ENCODE assay signal across 24 cellular contexts in the genomic region with DNA sequence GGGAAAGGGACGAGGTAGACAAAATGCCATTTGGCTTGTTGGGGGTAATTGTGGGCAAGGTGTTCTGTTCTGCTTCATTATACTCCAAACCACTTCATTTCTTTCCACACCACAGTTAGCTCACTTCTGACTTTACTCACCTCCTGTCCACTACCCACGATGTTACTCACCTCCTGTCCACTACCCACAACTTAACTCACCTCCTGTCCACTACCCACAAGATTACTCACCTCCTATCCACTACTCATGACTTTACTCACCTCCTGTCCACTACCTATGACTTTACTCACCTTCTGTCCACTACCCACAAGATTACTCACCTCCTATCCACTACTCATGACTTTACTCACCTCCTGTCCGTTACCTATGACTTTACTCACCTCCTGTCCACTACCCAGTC. TPM values are rescaled to one million over a fixed set of nuclear protein-coding genes. Genes with fewer than 3 reads are reported as not detected.
DNase-seq lines count a peak whose midpoint lies in the region; ATAC-seq, FAIRE-seq and TF ChIP-seq lines count a peak whose summit lies in the region.
"Had no signal": no experiment of that assay in that cellular context is flagged by ENCODE, and none has a peak within 500 bp of the region (broad histone marks: within the 10 kb centered on the region; RNA-seq: fewer than 3 reads in every experiment).

No MANE protein-coding gene starts in this region.

- H3K79me2 ChIP-seq in astrocyte (ENCODE audit: insufficient read depth, low read length) = no peaks in the 10 kb centered on the region
- H3K79me2 ChIP-seq: hepatocyte had no signal

- no peak overlapping the region for H3K27ac ChIP-seq in astrocyte (ENCODE audit: low read depth, low read length)
- H3K27ac ChIP-seq: A549, hepatocyte, lower lobe of right lung had no signal

- no peak overlapping the region for H3K27ac Mint-ChIP-seq in astrocyte (ENCODE audit: unreplicated experiment)
- H3K27ac Mint-ChIP-seq in stimulated activated effector memory CD8-positive, alpha-beta T cell treated with anti-CD3 and anti-CD28 coated beads, Interleukin-12 subunit alpha, Interleukin-12 subunit beta, amount 100 ng/mL, for 72 hours = peak overlapping the region; percentile 4
- H3K27ac Mint-ChIP-seq: activated CD4-positive, alpha-beta T cell treated with anti-CD3 and anti-CD28 coated beads, Interleukin-2, amount 10 ng/mL, durations not matched to agents 24 days and 14 days; activated naive CD8-positive, alpha-beta T cell; T-cell had no signal

- no peak for TF ChIP-seq CTCF in astrocyte (IDR thresholded peaks at IDR 0.05; ENCODE audit: insufficient read depth, low read depth, low read length)

- H4K20me1 ChIP-seq in astrocyte (ENCODE audit: insufficient read depth, low read length) = no peaks in the 10 kb centered on the region

- no peak overlapping the region for H3K4me2 ChIP-seq in astrocyte (ENCODE audit: low read length)
- H3K4me2 ChIP-seq: A549, hepatocyte had no signal

- H3K4me3 ChIP-seq in astrocyte (ENCODE audit: insufficient read depth, low read depth, low read length) = no peak overlapping the region
- H3K4me3 ChIP-seq: A549, hepatocyte, lower lobe of right lung, MG63 had no signal

- no peaks in the 10 kb centered on the region for H3K9me3 ChIP-seq in astrocyte (ENCODE audit: insufficient read depth, low read depth, low read length)
- H3K9me3 ChIP-seq: A549, BE2C, Caco-2, lower lobe of right lung, MG63 had no signal

- H3K36me3 ChIP-seq in astrocyte (ENCODE audit: insufficient read depth, low read length) = no peaks in the 10 kb centered on the region
- H3K36me3 ChIP-seq: BE2C, lower lobe of right lung, MG63 had no signal

- no peaks in the 10 kb centered on the region for H3K9me3 Mint-ChIP-seq in activated T-cell treated with anti-CD3 and anti-CD28 coated beads, Interleukin-2, amount 50 U/mL, for 4 hours
- no peaks in the 10 kb centered on the region for H3K9me3 Mint-ChIP-seq in astrocyte (ENCODE audit: unreplicated experiment)
- H3K9me3 Mint-ChIP-seq in stimulated activated effector memory CD8-positive, alpha-beta T cell treated with anti-CD3 and anti-CD28 coated beads, Interleukin-12 subunit alpha, Interleukin-12 subunit beta, amount 100 ng/mL, for 72 hours = no peaks in the 10 kb centered on the region
- H3K9me3 Mint-ChIP-seq: activated CD4-positive, alpha-beta T cell treated with anti-CD3 and anti-CD28 coated beads, Interleukin-2, amount 10 ng/mL, durations not matched to agents 24 days and 14 days; T-cell had no signal

- H3K4me3 Mint-ChIP-seq in activated T-cell treated with anti-CD3 and anti-CD28 coated beads, Interleukin-2, amount 50 U/mL, for 4 hours = no peak overlapping the region
- H3K4me3 Mint-ChIP-seq in astrocyte (ENCODE audit: unreplicated experiment) = no peak overlapping the region
- H3K4me3 Mint-ChIP-seq in stimulated activated effector memory CD8-positive, alpha-beta T cell treated with anti-CD3 and anti-CD28 coated beads, Interleukin-12 subunit alpha, Interleukin-12 subunit beta, amount 100 ng/mL, for 72 hours = no peak overlapping the region
- H3K4me3 Mint-ChIP-seq: activated CD4-positive, alpha-beta T cell treated with anti-CD3 and anti-CD28 coated beads, Interleukin-2, amount 10 ng/mL, durations not matched to agents 24 days and 14 days; activated naive CD8-positive, alpha-beta T cell; T-cell had no signal

- peaks cover 2% of the 10 kb centered on the region for H3K27me3 Mint-ChIP-seq in activated T-cell treated with anti-CD3 and anti-CD28 coated beads, Interleukin-2, amount 50 U/mL, for 4 hours (ENCODE audit: low read depth)
- no peaks in the 10 kb centered on the region for H3K27me3 Mint-ChIP-seq in astrocyte (ENCODE audit: low read depth, unreplicated experiment)
- H3K27me3 Mint-ChIP-seq: activated naive CD8-positive, alpha-beta T cell; T-cell had no signal

- H3K4me1 ChIP-seq in astrocyte (ENCODE audit: insufficient read depth, low read length) = no peaks in the 10 kb centered on the region
- H3K4me1 ChIP-seq: A549, BE2C, Caco-2, lower lobe of right lung had no signal

- no peaks in the 10 kb centered on the region for H3K36me3 Mint-ChIP-seq in activated T-cell treated with anti-CD3 and anti-CD28 coated beads, Interleukin-2, amount 50 U/mL, for 4 hours (ENCODE audit: insufficient read depth)
- H3K36me3 Mint-ChIP-seq in astrocyte (ENCODE audit: low read depth, unreplicated experiment) = no peaks in the 10 kb centered on the region
- peaks cover 7% of the 10 kb centered on the region for H3K36me3 Mint-ChIP-seq in stimulated activated effector memory CD8-positive, alpha-beta T cell treated with anti-CD3 and anti-CD28 coated beads, Interleukin-12 subunit alpha, Interleukin-12 subunit beta, amount 100 ng/mL, for 72 hours
- H3K36me3 Mint-ChIP-seq: T-cell had no signal

- H3K9ac ChIP-seq in astrocyte (ENCODE audit: low read length) = no peak overlapping the region

- H3K4me1 Mint-ChIP-seq in activated T-cell treated with anti-CD3 and anti-CD28 coated beads, Interleukin-2, amount 50 U/mL, for 4 hours (ENCODE audit: low read depth) = peaks cover 25% of the 10 kb centered on the region
- H3K4me1 Mint-ChIP-seq in astrocyte (ENCODE audit: low read depth, unreplicated experiment) = no peaks in the 10 kb centered on the region
- peaks cover 16% of the 10 kb centered on the region for H3K4me1 Mint-ChIP-seq in stimulated activated effector memory CD8-positive, alpha-beta T cell treated with anti-CD3 and anti-CD28 coated beads, Interleukin-12 subunit alpha, Interleukin-12 subunit beta, amount 100 ng/mL, for 72 hours

- FAIRE-seq in astrocyte (lab: Jason Lieb, UNC) = no peak
- FAIRE-seq: GM18507 had no signal

- DNase-seq in activated T-cell treated with anti-CD3 and anti-CD28 coated beads, Interleukin-2, amount 50 U/mL, for 4 hours = no peak
- DNase-seq in activated T-cell treated with anti-CD3 and anti-CD28 coated beads for 4 hours (no peak), HK-2 (ENCODE audit: unreplicated experiment) (peak; percentile 15), astrocyte (ENCODE audit: low read depth) (peak; percentile 22), activated gamma-delta T cell treated with Interleukin-2 at 50 U/mL for 16 hours (no peak), DMS53 treated with DMSO at 0.1 percent for 48 hours (lab: John Stamatoyannopoulos, UW; ENCODE audit: unreplicated experiment) (no peak)
- no peak for DNase-seq in stimulated activated effector memory CD8-positive, alpha-beta T cell treated with anti-CD3 and anti-CD28 coated beads, Interleukin-12 subunit alpha, Interleukin-12 subunit beta, amount 100 ng/mL, for 72 hours (ENCODE audit: low spot score in 2 of 2)
- DNase-seq: activated CD4-positive, alpha-beta T cell treated with anti-CD3 and anti-CD28 coated beads, Interleukin-2, amount 10 ng/mL, durations not matched to agents 24 days and 14 days; BE2C; Caco-2; cortex of kidney; HCEC 1CT; lower lobe of right lung; MG63; NCI-H1436 treated with DMSO at 0.1 percent for 48 hours; nucleus accumbens; SHP77; substantia nigra; T-cell had no signal

- no peaks in the 10 kb centered on the region for H3K27me3 ChIP-seq in astrocyte (ENCODE audit: insufficient read depth, low read length)
- H3K27me3 ChIP-seq: BE2C, MG63 had no signal

- ATAC-seq in activated T-cell treated with anti-CD3 and anti-CD28 coated beads, Interleukin-2, amount 50 U/mL, for 4 hours = peak; percentile 46 to 50
- peak; percentile 96 for ATAC-seq in stimulated activated effector memory CD8-positive, alpha-beta T cell treated with anti-CD3 and anti-CD28 coated beads, Interleukin-12 subunit alpha, Interleukin-12 subunit beta, amount 100 ng/mL, for 72 hours
- ATAC-seq in HG02852 (IDR thresholded peaks at IDR 0.05; ENCODE audit: unreplicated experiment) = no peak
- ATAC-seq: A549, lower lobe of right lung, T-cell had no signal

- H2AFZ ChIP-seq in astrocyte (ENCODE audit: low read depth, low read length) = no peak overlapping the region
- H2AFZ ChIP-seq: hepatocyte had no signal

RNA-seq across cellular contexts. Expression of gene TWF1, which starts 10.1 kb away (rescaled TPM):
- 10 to 100 TPM; 35.9 to 46.2 (median 40.7) TPM for total RNA-seq in activated T-cell treated with anti-CD3 and anti-CD28 coated beads, Interleukin-2, amount 50 U/mL, for 4 hours
- total RNA-seq in astrocyte = 98.8 and 105 TPM in 2 replicates

RNA-seq across cellular contexts. Expression of gene TMEM117, which starts 19.7 kb away (rescaled TPM):
- total RNA-seq in activated T-cell treated with anti-CD3 and anti-CD28 coated beads, Interleukin-2, amount 50 U/mL, for 4 hours = 1 to 10 TPM; 1.4 to 2.0 (median 1.4) TPM
- total RNA-seq in astrocyte = 10.6 and 13.1 TPM in 2 replicates

RNA-seq across cellular contexts. Expression of gene IRAK4, which starts 57.4 kb away (rescaled TPM):
- total RNA-seq in activated T-cell treated with anti-CD3 and anti-CD28 coated beads, Interleukin-2, amount 50 U/mL, for 4 hours = 10 to 100 TPM; 15.4 to 17.5 (median 16.7) TPM
- total RNA-seq in astrocyte = 8.3 and 9.9 TPM in 2 replicates

RNA-seq across cellular contexts. Expression of gene PUS7L, which starts 57.6 kb away (rescaled TPM):
- 10 to 100 TPM; 21.2 to 23.4 (median 22.4) TPM for total RNA-seq in activated T-cell treated with anti-CD3 and anti-CD28 coated beads, Interleukin-2, amount 50 U/mL, for 4 hours
- total RNA-seq in astrocyte = 8.9 and 11.4 TPM in 2 replicates

Comparison
In these comparisons a context has a peak if more than half of its experiments do, and no peak if none do; other contexts are left out.
1. DNase-seq: peak in HK-2 (single experiment) and astrocyte (single experiment); none in activated T-cell treated with anti-CD3 and anti-CD28 coated beads, Interleukin-2, amount 50 U/mL, for 4 hours (single experiment), activated T-cell treated with anti-CD3 and anti-CD28 coated beads for 4 hours (single experiment), stimulated activated effector memory CD8-positive, alpha-beta T cell treated with anti-CD3 and anti-CD28 coated beads, Interleukin-12 subunit alpha, Interleukin-12 subunit beta, amount 100 ng/mL, for 72 hours (0 of 2), activated gamma-delta T cell treated with Interleukin-2 at 50 U/mL for 16 hours (single experiment) and DMS53 treated with DMSO at 0.1 percent for 48 hours (single experiment).